18 cellular contexts compared by ENCODE assay signal in genomic region chr6:167655174-167655821, GRCh38.
DNase-seq lines count a peak whose midpoint lies in the region; FAIRE-seq and TF ChIP-seq lines count a peak whose summit lies in the region.
"Had no signal": no experiment of that assay in that cellular context is flagged by ENCODE, and none has a peak within 500 bp of the region (broad histone marks: within the 10 kb centered on the region; RNA-seq: fewer than 3 reads in every experiment).

No MANE protein-coding gene starts in this region.

- H3K36me3 ChIP-seq in HEK293 (ENCODE audit: control insufficient read depth in 2 of 2, insufficient read depth in 1 of 2, low read length in 2 of 2) (no peaks in the 10 kb centered on the region), bronchial epithelial cell (ENCODE audit: control insufficient read depth, insufficient read depth, low read length) (no peaks in the 10 kb centered on the region), esophagus squamous epithelium (no peaks in the 10 kb centered on the region)
- H3K36me3 ChIP-seq: HAP-1 had no signal

- 76% methylated on average over 4 of the region's 4 CpGs for WGBS in esophagus squamous epithelium, 2 donors

- POLR2A ChIA-PET in HEK293 (lab: Yijun Ruan, JAX) (no interaction called here), HEK293T (lab: Yijun Ruan, JAX) (no interaction called here)

- TF ChIP-seq CTCF in HEK293 (tag by site-specific recombination; IDR thresholded peaks at IDR 0.05) = no peak
- no peak for TF ChIP-seq CTCF in bronchial epithelial cell (IDR thresholded peaks at IDR 0.05; ENCODE audit: insufficient read depth, low read length, severe bottlenecking)
- no peak for TF ChIP-seq CTCF in esophagus squamous epithelium (IDR thresholded peaks at IDR 0.05)

- H3K9me3 ChIP-seq in HEK293 (ENCODE audit: control insufficient read depth, insufficient read depth, low read depth, low read length) (no peaks in the 10 kb centered on the region), esophagus squamous epithelium (no peaks in the 10 kb centered on the region)
- H3K9me3 ChIP-seq: HAP-1 had no signal

- no peak overlapping the region for H3K4me3 ChIP-seq in HEK293 (ENCODE audit: low read depth, low read length)
- H3K4me3 ChIP-seq in bronchial epithelial cell (ENCODE audit: low read depth, low read length) = no peak overlapping the region
- H3K4me3 ChIP-seq in esophagus squamous epithelium = no peak overlapping the region
- H3K4me3 ChIP-seq: GM23338, HAP-1 had no signal

- FAIRE-seq in bronchial epithelial cell (lab: Jason Lieb, UNC) (peak; percentile 40), urothelium cell line (lab: Jason Lieb, UNC) (peak; percentile 85)
- FAIRE-seq: GM12891, GM18507, H54 had no signal

- H3K27ac ChIP-seq in HEK293 (ENCODE audit: extremely low read depth, low read depth, low read length) (no peak overlapping the region), esophagus squamous epithelium (no peak overlapping the region)

- H3K4me1 ChIP-seq in HEK293 (ENCODE audit: control insufficient read depth, insufficient read depth, low read length) = no peaks in the 10 kb centered on the region
- no peaks in the 10 kb centered on the region for H3K4me1 ChIP-seq in esophagus squamous epithelium
- H3K4me1 ChIP-seq: HAP-1 had no signal

- DNase-seq in HEK293T (ENCODE audit: extremely low spot score) (no peak), bronchial epithelial cell (ENCODE audit: low read depth) (no peak), urothelium cell line (ENCODE audit: low spot score) (no peak), esophagus squamous epithelium (lab: John Stamatoyannopoulos, UW) (no peak), activated gamma-delta T cell (lab: John Stamatoyannopoulos, UW) (no peak)
- DNase-seq: C1 segment of cervical spinal cord; Calu3; CD4-positive, alpha-beta memory T cell; COR-L47; DMS53; DMS79 treated with DMSO at 0.1 percent for 48 hours; GF-D8 had no signal

- CTCF ChIA-PET in HEK293 (lab: Yijun Ruan, JAX) = interaction anchor here (0.6 kb wide), 1 partner anchor 225 kb away, joined by 3 read pairs; no protein-coding TSS in a partner anchor
- CTCF ChIA-PET in HEK293T (lab: Yijun Ruan, JAX) = no interaction called here

- H3K27me3 ChIP-seq in bronchial epithelial cell (ENCODE audit: control insufficient read depth, insufficient read depth, low read length) = no peaks in the 10 kb centered on the region
- no peaks in the 10 kb centered on the region for H3K27me3 ChIP-seq in esophagus squamous epithelium

- TF ChIP-seq POLR2A in esophagus squamous epithelium (IDR thresholded peaks at IDR 0.05) = no peak

- intact Hi-C loops in esophagus squamous epithelium (cut with DNase I) = no loop called here

TF ChIP-seq in HEK293, 187 proteins besides CTCF, POLR2A, EP300 and RAD21:
- TF ChIP-seq ZNF530 (tag by site-specific recombination; IDR thresholded peaks at IDR 0.05; ENCODE audit: low read depth) (no peak), ZNF366 (tag by site-specific recombination; conservative IDR thresholded peaks at IDR 0.05) (peak; percentile 94), ZBTB17 (tag by site-specific recombination; IDR thresholded peaks at IDR 0.05) (peak; percentile 91), ZNF248 (tag by site-specific recombination; IDR thresholded peaks at IDR 0.05) (peak; percentile 29; the same call in 1 of the 2 replicates), ZSCAN30 (tag by site-specific recombination; IDR thresholded peaks at IDR 0.05) (no peak)

TF ChIP-seq in HEK293T, 16 proteins besides CTCF, POLR2A, EP300 and RAD21:
- TF ChIP-seq FOXM1 (IDR thresholded peaks at IDR 0.05; ENCODE audit: borderline replicate concordance) (no peak), HDGF (IDR thresholded peaks at IDR 0.05; ENCODE audit: borderline replicate concordance) (no peak), CTBP1 (IDR thresholded peaks at IDR 0.05; ENCODE audit: borderline replicate concordance) (0 out of 2 replicates have a peak, but pooled peaks have one; percentile 3)
- TF ChIP-seq, protein P1, sequence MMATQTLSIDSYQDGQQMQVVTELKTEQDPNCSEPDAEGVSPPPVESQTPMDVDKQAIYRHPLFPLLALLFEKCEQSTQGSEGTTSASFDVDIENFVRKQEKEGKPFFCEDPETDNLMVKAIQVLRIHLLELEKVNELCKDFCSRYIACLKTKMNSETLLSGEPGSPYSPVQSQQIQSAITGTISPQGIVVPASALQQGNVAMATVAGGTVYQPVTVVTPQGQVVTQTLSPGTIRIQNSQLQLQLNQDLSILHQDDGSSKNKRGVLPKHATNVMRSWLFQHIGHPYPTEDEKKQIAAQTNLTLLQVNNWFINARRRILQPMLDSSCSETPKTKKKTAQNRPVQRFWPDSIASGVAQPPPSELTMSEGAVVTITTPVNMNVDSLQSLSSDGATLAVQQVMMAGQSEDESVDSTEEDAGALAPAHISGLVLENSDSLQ (IDR thresholded peaks at IDR 0.05) = peak; percentile 40; the same call in 1 of the 2 replicates
